13 cellular contexts compared by ENCODE assay signal in the genomic region with DNA sequence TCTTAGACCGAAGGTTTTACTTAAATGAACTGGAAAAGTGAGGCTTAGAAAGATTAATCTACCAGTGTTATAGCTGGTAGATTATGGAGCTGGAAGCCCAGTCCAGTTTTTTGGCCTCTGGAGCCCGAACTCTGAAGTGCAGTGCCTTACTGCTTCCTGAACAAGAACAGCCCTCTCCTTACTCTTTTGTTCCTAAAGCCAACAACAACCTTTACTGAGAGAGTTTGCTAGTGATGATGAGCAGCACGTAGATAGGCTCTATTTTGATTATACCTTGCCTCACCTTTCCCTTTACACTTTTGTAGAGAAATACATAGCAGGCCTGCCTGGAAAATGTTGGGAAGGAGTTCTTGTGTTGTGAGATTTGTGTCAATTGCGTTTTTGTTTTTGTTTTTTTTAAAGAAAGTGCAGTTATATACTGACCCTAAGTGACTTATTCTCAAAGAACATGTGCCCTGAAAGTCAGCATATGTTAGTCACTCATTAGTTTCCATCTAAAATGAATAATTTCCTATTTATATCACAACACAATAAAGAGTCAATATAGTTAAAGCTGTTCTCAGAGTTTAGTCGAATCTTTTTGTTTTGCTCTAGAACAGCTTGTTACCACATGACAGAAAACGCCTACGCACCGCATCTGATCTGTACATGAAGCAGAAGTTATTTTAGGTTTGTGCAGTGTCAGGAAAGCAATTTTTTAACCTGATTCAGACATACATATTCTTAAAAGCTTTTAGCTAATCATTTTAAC. TPM values are rescaled to one million over a fixed set of nuclear protein-coding genes. Genes with fewer than 3 reads are reported as not detected.
DNase-seq lines count a peak whose midpoint lies in the region; ATAC-seq and TF ChIP-seq lines count a peak whose summit lies in the region.
"Had no signal": no experiment of that assay in that cellular context is flagged by ENCODE, and none has a peak within 500 bp of the region (broad histone marks: within the 10 kb centered on the region; RNA-seq: fewer than 3 reads in every experiment).

No MANE protein-coding gene starts in this region.

- peaks cover 41% of the 10 kb centered on the region for H3K4me1 Mint-ChIP-seq in activated CD8-positive, alpha-beta T cell treated with anti-CD3 and anti-CD28 coated beads for 36 hours (ENCODE audit: low read depth)
- H3K4me1 Mint-ChIP-seq in activated CD8-positive, alpha-beta T cell treated with anti-CD3 and anti-CD28 coated beads, Interleukin-2, amount 10 ng/mL, durations not matched to agents 7 days and 5 days (ENCODE audit: low read depth), result peaks cover 2% of the 10 kb centered on the region
- peaks cover 19% of the 10 kb centered on the region for H3K4me1 Mint-ChIP-seq in activated naive CD8-positive, alpha-beta T cell treated with anti-CD3 and anti-CD28 coated beads, Interleukin-2, amount 50 U/mL, for 24 hours

- peaks cover 25% of the 10 kb centered on the region for H3K36me3 Mint-ChIP-seq in activated CD8-positive, alpha-beta T cell treated with anti-CD3 and anti-CD28 coated beads for 36 hours (ENCODE audit: low read depth)
- H3K36me3 Mint-ChIP-seq in activated CD8-positive, alpha-beta T cell treated with anti-CD3 and anti-CD28 coated beads, Interleukin-2, amount 10 ng/mL, durations not matched to agents 7 days and 5 days (ENCODE audit: low read depth), result peaks cover 21% of the 10 kb centered on the region
- peaks cover 19% of the 10 kb centered on the region for H3K36me3 Mint-ChIP-seq in activated naive CD8-positive, alpha-beta T cell treated with anti-CD3 and anti-CD28 coated beads, Interleukin-2, amount 50 U/mL, for 24 hours (ENCODE audit: low read depth)

- H3K27ac Mint-ChIP-seq in activated CD8-positive, alpha-beta T cell treated with anti-CD3 and anti-CD28 coated beads for 36 hours, result peak overlapping the region; percentile 63
- H3K27ac Mint-ChIP-seq in activated CD8-positive, alpha-beta T cell treated with anti-CD3 and anti-CD28 coated beads, Interleukin-2, amount 10 ng/mL, durations not matched to agents 7 days and 5 days, result no peak overlapping the region
- H3K27ac Mint-ChIP-seq in activated naive CD8-positive, alpha-beta T cell treated with anti-CD3 and anti-CD28 coated beads, Interleukin-2, amount 50 U/mL, for 24 hours, result peak overlapping the region; percentile 5

- H3K27me3 ChIP-seq in mucosa of rectum (ENCODE audit: control insufficient read depth in 2 of 2, insufficient read depth in 2 of 2, low read length in 2 of 2), result no peaks in the 10 kb centered on the region

- peak overlapping the region; percentile 6 for H3K4me3 Mint-ChIP-seq in activated CD8-positive, alpha-beta T cell treated with anti-CD3 and anti-CD28 coated beads for 36 hours
- no peak overlapping the region for H3K4me3 Mint-ChIP-seq in activated CD8-positive, alpha-beta T cell treated with anti-CD3 and anti-CD28 coated beads, Interleukin-2, amount 10 ng/mL, durations not matched to agents 7 days and 5 days
- H3K4me3 Mint-ChIP-seq in activated naive CD8-positive, alpha-beta T cell treated with anti-CD3 and anti-CD28 coated beads, Interleukin-2, amount 50 U/mL, for 24 hours, result peak overlapping the region; percentile 7

- H3K27me3 Mint-ChIP-seq in activated CD8-positive, alpha-beta T cell treated with anti-CD3 and anti-CD28 coated beads for 36 hours, result no peaks in the 10 kb centered on the region
- no peaks in the 10 kb centered on the region for H3K27me3 Mint-ChIP-seq in activated CD8-positive, alpha-beta T cell treated with anti-CD3 and anti-CD28 coated beads, Interleukin-2, amount 10 ng/mL, durations not matched to agents 7 days and 5 days (ENCODE audit: low read depth)
- no peaks in the 10 kb centered on the region for H3K27me3 Mint-ChIP-seq in activated naive CD8-positive, alpha-beta T cell treated with anti-CD3 and anti-CD28 coated beads, Interleukin-2, amount 50 U/mL, for 24 hours

- no peak overlapping the region for H3K9ac ChIP-seq in mucosa of rectum (ENCODE audit: low read depth in 1 of 2, low read length in 2 of 2)

- peaks cover 11 to 15% of the 10 kb centered on the region in 2 donors for H3K36me3 ChIP-seq in mucosa of rectum (ENCODE audit: control insufficient read depth in 2 of 2, insufficient read depth in 2 of 2, low read length in 2 of 2)

- no peak for TF ChIP-seq CTCF in activated CD8-positive, alpha-beta T cell treated with anti-CD3 and anti-CD28 coated beads for 36 hours (IDR thresholded peaks at IDR 0.05)

- CTCF ChIA-PET in activated CD8-positive, alpha-beta T cell treated with anti-CD3 and anti-CD28 coated beads for 36 hours (lab: Charles Lee), result interaction anchor here (0.8 to 1.1 kb wide), 2 partner anchors 21 to 27 kb away, joined by 3 read pairs; no protein-coding TSS in a partner anchor
- CTCF ChIA-PET in activated CD8-positive, alpha-beta T cell treated with anti-CD3 and anti-CD28 coated beads, Interleukin-2, amount 10 ng/mL, durations not matched to agents 7 days and 5 days (lab: Charles Lee), result interaction anchor here (1.4 kb wide), 1 partner anchor 33 kb away, joined by 4 read pairs; the partner anchor contains the start of gene PLEKHA1

- intact Hi-C loops in activated CD8-positive, alpha-beta T cell treated with anti-CD3 and anti-CD28 coated beads for 36 hours (cut with micrococcal nuclease), result no loop called here

- POLR2A ChIA-PET in activated CD8-positive, alpha-beta T cell treated with anti-CD3 and anti-CD28 coated beads for 36 hours (lab: Charles Lee), result interaction anchor here (1.0 kb wide), 1 partner anchor 32 kb away, joined by 4 read pairs; no protein-coding TSS in a partner anchor
- POLR2A ChIA-PET in activated CD8-positive, alpha-beta T cell treated with anti-CD3 and anti-CD28 coated beads, Interleukin-2, amount 10 ng/mL, durations not matched to agents 7 days and 5 days (lab: Charles Lee), result no interaction called here

- no peaks in the 10 kb centered on the region for H3K9me3 Mint-ChIP-seq in activated CD8-positive, alpha-beta T cell treated with anti-CD3 and anti-CD28 coated beads for 36 hours
- no peaks in the 10 kb centered on the region for H3K9me3 Mint-ChIP-seq in activated CD8-positive, alpha-beta T cell treated with anti-CD3 and anti-CD28 coated beads, Interleukin-2, amount 10 ng/mL, durations not matched to agents 7 days and 5 days (ENCODE audit: insufficient read depth)
- no peaks in the 10 kb centered on the region for H3K9me3 Mint-ChIP-seq in activated naive CD8-positive, alpha-beta T cell treated with anti-CD3 and anti-CD28 coated beads, Interleukin-2, amount 50 U/mL, for 24 hours

- DNase-seq in activated CD8-positive, alpha-beta T cell treated with anti-CD3 and anti-CD28 coated beads for 36 hours, result peak; percentile 34
- no peak for DNase-seq in activated CD8-positive, alpha-beta T cell treated with anti-CD3 and anti-CD28 coated beads, Interleukin-2, amount 10 ng/mL, durations not matched to agents 7 days and 5 days
- no peak for DNase-seq in activated naive CD8-positive, alpha-beta T cell treated with anti-CD3 and anti-CD28 coated beads, Interleukin-2, amount 50 U/mL, for 24 hours
- peak; percentile 44 to 50 for DNase-seq in stimulated activated CD8-positive, alpha-beta memory T cell treated with anti-CD3 and anti-CD28 coated beads, Interleukin-7, amount 100 ng/mL, for 4 hours (ENCODE audit: low read depth in 2 of 2)
- no peak for DNase-seq in HuH-7.5 (ENCODE audit: low spot score)
- DNase-seq: islet precursor cell, OCI-M1, retina had no signal

- H3K27ac ChIP-seq in mucosa of rectum (ENCODE audit: low read depth in 2 of 2, low read length in 2 of 2), result peak overlapping the region; percentile 2 to 53

- H3K4me1 ChIP-seq in mucosa of rectum (ENCODE audit: control insufficient read depth in 2 of 2, insufficient read depth in 2 of 2, low read length in 2 of 2), result no peaks in the 10 kb centered on the region

- H3K9me3 ChIP-seq in mucosa of rectum (ENCODE audit: control insufficient read depth in 2 of 2, low read length in 2 of 2), result no peaks in the 10 kb centered on the region

- H3K4me3 ChIP-seq in mucosa of rectum (ENCODE audit: low read length in 2 of 2), result no peak overlapping the region

- ATAC-seq in activated CD8-positive, alpha-beta T cell treated with anti-CD3 and anti-CD28 coated beads for 36 hours, result peak; percentile 49
- no peak for ATAC-seq in activated CD8-positive, alpha-beta T cell treated with anti-CD3 and anti-CD28 coated beads, Interleukin-2, amount 10 ng/mL, durations not matched to agents 7 days and 5 days
- ATAC-seq in activated naive CD8-positive, alpha-beta T cell treated with anti-CD3 and anti-CD28 coated beads, Interleukin-2, amount 50 U/mL, for 24 hours, result peak; percentile 40
- no peak for ATAC-seq in GM18909 (IDR thresholded peaks at IDR 0.05; ENCODE audit: poor library complexity, unreplicated experiment)
- no peak for ATAC-seq in GM21786 (IDR thresholded peaks at IDR 0.05; ENCODE audit: unreplicated experiment)

RNA-seq across cellular contexts. Expression of gene PLEKHA1, which starts 33.0 kb away (rescaled TPM):
- 10 to 100 TPM; 17.0 to 17.4 TPM for total RNA-seq in activated CD8-positive, alpha-beta T cell treated with anti-CD3 and anti-CD28 coated beads for 36 hours
- 10 to 100 TPM in 1 of 2 experiments, 1 to 10 TPM in 1; 9.6 to 11.7 TPM for total RNA-seq in activated CD8-positive, alpha-beta T cell treated with anti-CD3 and anti-CD28 coated beads, Interleukin-2, amount 10 ng/mL, durations not matched to agents 7 days and 5 days

RNA-seq across cellular contexts. Expression of gene ARMS2, which starts 46.9 kb away (rescaled TPM):
- not detected for total RNA-seq in activated CD8-positive, alpha-beta T cell treated with anti-CD3 and anti-CD28 coated beads for 36 hours
- not detected for total RNA-seq in activated CD8-positive, alpha-beta T cell treated with anti-CD3 and anti-CD28 coated beads, Interleukin-2, amount 10 ng/mL, durations not matched to agents 7 days and 5 days
- total RNA-seq: LHCN-M2, ureter had no signal

RNA-seq across cellular contexts. Expression of gene HTRA1, which starts 53.8 kb away (rescaled TPM):
- not detected for total RNA-seq in activated CD8-positive, alpha-beta T cell treated with anti-CD3 and anti-CD28 coated beads for 36 hours
- not detected for total RNA-seq in activated CD8-positive, alpha-beta T cell treated with anti-CD3 and anti-CD28 coated beads, Interleukin-2, amount 10 ng/mL, durations not matched to agents 7 days and 5 days

Comparison
In these comparisons a context has a peak if more than half of its experiments do, and no peak if none do; other contexts are left out.
1. ATAC-seq: peak in activated CD8-positive, alpha-beta T cell treated with anti-CD3 and anti-CD28 coated beads for 36 hours (single experiment) and activated naive CD8-positive, alpha-beta T cell treated with anti-CD3 and anti-CD28 coated beads, Interleukin-2, amount 50 U/mL, for 24 hours (single experiment); none in activated CD8-positive, alpha-beta T cell treated with anti-CD3 and anti-CD28 coated beads, Interleukin-2, amount 10 ng/mL, durations not matched to agents 7 days and 5 days (single experiment), GM18909 (single experiment) and GM21786 (single experiment).
2. DNase-seq: peak in activated CD8-positive, alpha-beta T cell treated with anti-CD3 and anti-CD28 coated beads for 36 hours (single experiment) and stimulated activated CD8-positive, alpha-beta memory T cell treated with anti-CD3 and anti-CD28 coated beads, Interleukin-7, amount 100 ng/mL, for 4 hours (2 of 2); none in activated CD8-positive, alpha-beta T cell treated with anti-CD3 and anti-CD28 coated beads, Interleukin-2, amount 10 ng/mL, durations not matched to agents 7 days and 5 days (single experiment), activated naive CD8-positive, alpha-beta T cell treated with anti-CD3 and anti-CD28 coated beads, Interleukin-2, amount 50 U/mL, for 24 hours (single experiment) and HuH-7.5 (single experiment).